ENCODE assay signal across 20 cellular contexts in the genomic region with DNA sequence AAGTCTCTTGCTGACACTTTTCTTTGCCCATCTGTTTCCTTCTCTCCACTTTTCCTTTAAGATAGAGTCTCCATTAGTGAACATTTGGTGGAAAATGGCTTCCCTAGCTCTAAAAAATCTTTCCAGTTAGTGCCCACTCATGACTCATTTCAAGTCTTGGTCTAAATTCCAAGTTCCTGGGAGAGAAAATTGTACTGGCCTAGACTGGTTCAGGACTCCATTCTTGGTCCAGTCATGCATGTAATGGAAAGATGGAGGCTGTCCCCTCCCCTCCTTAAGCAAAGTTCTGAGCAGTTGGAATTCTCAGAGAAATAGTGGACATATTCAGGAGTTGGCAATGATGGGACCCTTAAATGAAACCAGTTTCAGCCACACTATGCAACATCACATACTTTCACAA. TPM values are rescaled to one million over a fixed set of nuclear protein-coding genes. Genes with fewer than 3 reads are reported as not detected.
DNase-seq lines count a peak whose midpoint lies in the region; ATAC-seq and TF ChIP-seq lines count a peak whose summit lies in the region.
"Had no signal": no experiment of that assay in that cellular context is flagged by ENCODE, and none has a peak within 500 bp of the region (broad histone marks: within the 10 kb centered on the region; RNA-seq: fewer than 3 reads in every experiment).

No MANE protein-coding gene starts in this region.

- TF ChIP-seq CTCF in SK-N-SH (IDR thresholded peaks at IDR 0.05) (no peak), astrocyte of the spinal cord (IDR thresholded peaks at IDR 0.05; ENCODE audit: low read depth, low read length) (no peak)

- DNase-seq in SK-N-SH (no peak), astrocyte of the spinal cord (ENCODE audit: low read depth, low spot score) (peak; percentile 60), glomerular visceral epithelial cell (ENCODE audit: extremely low spot score) (peak; percentile 72), DMS53 (lab: John Stamatoyannopoulos, UW) (no peak), NCI-H1694 (lab: John Stamatoyannopoulos, UW) (no peak), left colon (no peak)
- DNase-seq in activated CD8-positive, alpha-beta memory T cell treated with anti-CD3 and anti-CD28 coated beads for 24 hours: no peak
- DNase-seq: activated CD4-positive, CD25-positive, alpha-beta regulatory T cell; activated CD8-positive, alpha-beta memory T cell treated with anti-CD3 and anti-CD28 coated beads, Interleukin-2, amount 10 ng/mL, durations not matched to agents 7 days and 5 days; activated effector memory CD4-positive, alpha-beta T cell treated with anti-CD3 and anti-CD28 coated beads, Interleukin-2, amount 50 U/mL, for 16 hours; aorta; CD4-positive, alpha-beta memory T cell; gastrocnemius medialis; NCI-H1092 treated with DMSO at 0.1 percent for 48 hours; stimulated activated CD4-positive, alpha-beta T cell treated with anti-CD3 and anti-CD28 coated beads, Interleukin-4, amount 100 ng/mL, for 1 hour; T-helper 1 cell had no signal

- intact Hi-C loops in left colon (cut with DNase I, micrococcal nuclease): no loop called here

- H3K4me3 ChIP-seq in SK-N-SH (ENCODE audit: low read depth in 2 of 2, low read length in 1 of 2): no peak overlapping the region
- no peak overlapping the region for H3K4me3 ChIP-seq in astrocyte of the spinal cord (ENCODE audit: low read depth, low read length)
- H3K4me3 ChIP-seq: gastrocnemius medialis, K562, thoracic aorta had no signal

- H3K9ac ChIP-seq in SK-N-SH: no peak overlapping the region

- no peaks in the 10 kb centered on the region for H4K20me1 ChIP-seq in SK-N-SH (ENCODE audit: insufficient read depth)

- TF ChIP-seq EP300 in SK-N-SH (IDR thresholded peaks at IDR 0.05; ENCODE audit: borderline replicate concordance in 1 of 2, low read depth in 1 of 2, low read length in 1 of 2): no peak

- in situ Hi-C loops in astrocyte of the spinal cord (cut with HindIII; ENCODE audit: low sequenced_read_pairs): no loop called here

- peak overlapping the region; percentile 74 for H2AFZ ChIP-seq in SK-N-SH (ENCODE audit: low read depth)

- H3K9me3 ChIP-seq in SK-N-SH: no peaks in the 10 kb centered on the region
- H3K9me3 ChIP-seq: gastrocnemius medialis, thoracic aorta had no signal

- peaks cover 4% of the 10 kb centered on the region for H3F3A ChIP-seq in SK-N-SH (replicated peaks; ENCODE audit: insufficient read depth)

- no peak overlapping the region for H3K4me2 ChIP-seq in SK-N-SH

- no peaks in the 10 kb centered on the region for H3K9me2 ChIP-seq in SK-N-SH

- H3K36me3 ChIP-seq in SK-N-SH (replicated peaks in 1 of 2; ENCODE audit: control insufficient read depth in 1 of 2, insufficient read depth in 2 of 2, low read length in 1 of 2): peaks cover 6 to 12% of the 10 kb centered on the region in 2 experiments
- H3K36me3 ChIP-seq: thoracic aorta had no signal

- H3K27me3 ChIP-seq in SK-N-SH (ENCODE audit: insufficient read depth): no peaks in the 10 kb centered on the region
- H3K27me3 ChIP-seq: gastrocnemius medialis had no signal

- CTCF ChIA-PET in SK-N-SH (lab: Yijun Ruan, JAX): interaction anchor here (1.1 to 1.4 kb wide), 2 partner anchors 23 to 33 kb away, joined by 3 to 4 read pairs; a partner anchor contains a TSS

- POLR2A ChIA-PET in SK-N-SH (lab: Yijun Ruan, JAX): no interaction called here

- TF ChIP-seq RAD21 in SK-N-SH (IDR thresholded peaks at IDR 0.05; ENCODE audit: low read length): no peak

- peaks cover 0 to 2% of the 10 kb centered on the region in 2 experiments; a peak in 2 of 4 replicates for H3K4me1 ChIP-seq in SK-N-SH (ENCODE audit: control insufficient read depth in 1 of 2, insufficient read depth in 2 of 2, low read depth in 1 of 2, low read length in 1 of 2)

- peaks cover 10% of the 10 kb centered on the region for H3K79me2 ChIP-seq in SK-N-SH (ENCODE audit: insufficient read depth)

- peak overlapping the region in 1 of 2 experiments; percentile 51; a peak in 2 of 4 replicates for H3K27ac ChIP-seq in SK-N-SH (ENCODE audit: low read depth in 2 of 2, low read length in 1 of 2)
- H3K27ac ChIP-seq: 22Rv1, gastrocnemius medialis, thoracic aorta had no signal

- ATAC-seq in SK-N-SH treated with all-trans-retinoic acid at 6 μM for 48 hours (no peak), left colon (no peak)
- ATAC-seq: activated CD8-positive, alpha-beta memory T cell treated with anti-CD3 and anti-CD28 coated beads, Interleukin-2, amount 10 ng/mL, durations not matched to agents 7 days and 5 days; gastrocnemius medialis; K562 had no signal

TF ChIP-seq in SK-N-SH, 30 proteins besides CTCF, POLR2A, EP300 and RAD21:
- no peak for TF ChIP-seq FOSL2 (IDR thresholded peaks at IDR 0.05; ENCODE audit: borderline replicate concordance, low read depth)
- TF ChIP-seq TAF1 (IDR thresholded peaks at IDR 0.05; ENCODE audit: borderline replicate concordance, low read depth, low read length): no peak
- TF ChIP-seq, protein P1, sequence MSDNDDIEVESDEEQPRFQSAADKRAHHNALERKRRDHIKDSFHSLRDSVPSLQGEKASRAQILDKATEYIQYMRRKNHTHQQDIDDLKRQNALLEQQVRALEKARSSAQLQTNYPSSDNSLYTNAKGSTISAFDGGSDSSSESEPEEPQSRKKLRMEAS (IDR thresholded peaks at IDR 0.05; ENCODE audit: low read depth): no peak
- TF ChIP-seq NRF1 (IDR thresholded peaks at IDR 0.05; ENCODE audit: low read depth, low read length): no peak
- TF ChIP-seq POLR2AphosphoS5 (IDR thresholded peaks at IDR 0.05; ENCODE audit: low read depth, low read length): no peak
- TF ChIP-seq JUND (IDR thresholded peaks at IDR 0.05): no peak

TF ChIP-seq in SK-N-SH treated with all-trans-retinoic acid at 6 μM for 48 hours, 23 proteins besides CTCF, POLR2A, EP300 and RAD21:
- TF ChIP-seq ZC3H10 (CRISPR knock-in tag; IDR thresholded peaks at IDR 0.05): no peak
- no peak for TF ChIP-seq GLIS3 (CRISPR knock-in tag; IDR thresholded peaks at IDR 0.05)
- TF ChIP-seq, protein P2, sequence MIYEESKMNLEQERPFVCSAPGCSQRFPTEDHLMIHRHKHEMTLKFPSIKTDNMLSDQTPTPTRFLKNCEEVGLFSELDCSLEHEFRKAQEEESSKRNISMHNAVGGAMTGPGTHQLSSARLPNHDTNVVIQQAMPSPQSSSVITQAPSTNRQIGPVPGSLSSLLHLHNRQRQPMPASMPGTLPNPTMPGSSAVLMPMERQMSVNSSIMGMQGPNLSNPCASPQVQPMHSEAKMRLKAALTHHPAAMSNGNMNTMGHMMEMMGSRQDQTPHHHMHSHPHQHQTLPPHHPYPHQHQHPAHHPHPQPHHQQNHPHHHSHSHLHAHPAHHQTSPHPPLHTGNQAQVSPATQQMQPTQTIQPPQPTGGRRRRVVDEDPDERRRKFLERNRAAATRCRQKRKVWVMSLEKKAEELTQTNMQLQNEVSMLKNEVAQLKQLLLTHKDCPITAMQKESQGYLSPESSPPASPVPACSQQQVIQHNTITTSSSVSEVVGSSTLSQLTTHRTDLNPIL (CRISPR knock-in tag; IDR thresholded peaks at IDR 0.05; ENCODE audit: low read depth): no peak
- TF ChIP-seq ZFP30 (CRISPR knock-in tag; IDR thresholded peaks at IDR 0.05): no peak
- TF ChIP-seq, protein P3, sequence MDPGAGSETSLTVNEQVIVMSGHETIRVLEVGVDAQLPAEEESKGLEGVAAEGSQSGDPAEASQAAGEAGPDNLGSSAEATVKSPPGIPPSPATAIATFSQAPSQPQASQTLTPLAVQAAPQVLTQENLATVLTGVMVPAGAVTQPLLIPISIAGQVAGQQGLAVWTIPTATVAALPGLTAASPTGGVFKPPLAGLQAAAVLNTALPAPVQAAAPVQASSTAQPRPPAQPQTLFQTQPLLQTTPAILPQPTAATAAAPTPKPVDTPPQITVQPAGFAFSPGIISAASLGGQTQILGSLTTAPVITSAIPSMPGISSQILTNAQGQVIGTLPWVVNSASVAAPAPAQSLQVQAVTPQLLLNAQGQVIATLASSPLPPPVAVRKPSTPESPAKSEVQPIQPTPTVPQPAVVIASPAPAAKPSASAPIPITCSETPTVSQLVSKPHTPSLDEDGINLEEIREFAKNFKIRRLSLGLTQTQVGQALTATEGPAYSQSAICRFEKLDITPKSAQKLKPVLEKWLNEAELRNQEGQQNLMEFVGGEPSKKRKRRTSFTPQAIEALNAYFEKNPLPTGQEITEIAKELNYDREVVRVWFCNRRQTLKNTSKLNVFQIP (CRISPR knock-in tag; IDR thresholded peaks at IDR 0.05; ENCODE audit: borderline replicate concordance, low read depth): no peak
- TF ChIP-seq TCF4 (CRISPR knock-in tag; IDR thresholded peaks at IDR 0.05; ENCODE audit: borderline replicate concordance): no peak
- TF ChIP-seq ZNF70 (CRISPR knock-in tag; IDR thresholded peaks at IDR 0.05): no peak
- TF ChIP-seq ISL1 (CRISPR knock-in tag; IDR thresholded peaks at IDR 0.05): no peak
- no peak for TF ChIP-seq PPARA (CRISPR knock-in tag; IDR thresholded peaks at IDR 0.05; ENCODE audit: borderline replicate concordance)
- no peak for TF ChIP-seq BACH2 (CRISPR knock-in tag; IDR thresholded peaks at IDR 0.05; ENCODE audit: borderline replicate concordance)
- no peak for TF ChIP-seq SNAI2 (CRISPR knock-in tag; IDR thresholded peaks at IDR 0.05)
- TF ChIP-seq, protein P4, sequence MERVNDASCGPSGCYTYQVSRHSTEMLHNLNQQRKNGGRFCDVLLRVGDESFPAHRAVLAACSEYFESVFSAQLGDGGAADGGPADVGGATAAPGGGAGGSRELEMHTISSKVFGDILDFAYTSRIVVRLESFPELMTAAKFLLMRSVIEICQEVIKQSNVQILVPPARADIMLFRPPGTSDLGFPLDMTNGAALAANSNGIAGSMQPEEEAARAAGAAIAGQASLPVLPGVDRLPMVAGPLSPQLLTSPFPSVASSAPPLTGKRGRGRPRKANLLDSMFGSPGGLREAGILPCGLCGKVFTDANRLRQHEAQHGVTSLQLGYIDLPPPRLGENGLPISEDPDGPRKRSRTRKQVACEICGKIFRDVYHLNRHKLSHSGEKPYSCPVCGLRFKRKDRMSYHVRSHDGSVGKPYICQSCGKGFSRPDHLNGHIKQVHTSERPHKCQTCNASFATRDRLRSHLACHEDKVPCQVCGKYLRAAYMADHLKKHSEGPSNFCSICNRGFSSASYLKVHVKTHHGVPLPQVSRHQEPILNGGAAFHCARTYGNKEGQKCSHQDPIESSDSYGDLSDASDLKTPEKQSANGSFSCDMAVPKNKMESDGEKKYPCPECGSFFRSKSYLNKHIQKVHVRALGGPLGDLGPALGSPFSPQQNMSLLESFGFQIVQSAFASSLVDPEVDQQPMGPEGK (CRISPR knock-in tag; IDR thresholded peaks at IDR 0.05; ENCODE audit: borderline replicate concordance): no peak
- TF ChIP-seq CSDC2 (CRISPR knock-in tag; IDR thresholded peaks at IDR 0.05): no peak

RNA-seq across cellular contexts. Expression of a gene that starts 3.8 kb away (rescaled TPM):
- polyA plus RNA-seq in SK-N-SH (2012; rRNA removed): 59.5 and 75.0 TPM in 2 replicates
- 56.7 and 58.2 TPM in 2 replicates for polyA plus RNA-seq in SK-N-SH (2012; cell fraction: cytosol; rRNA removed)
- polyA plus RNA-seq in SK-N-SH (2012; cell fraction: nucleus; rRNA removed): 45.0 and 71.3 TPM in 2 replicates
- total RNA-seq in left colon: 100 to 1,000 TPM; 123 to 177 TPM

RNA-seq across cellular contexts. Expression of a gene that starts 33.4 kb away (rescaled TPM):
- 39.5 and 59.4 TPM in 2 replicates for polyA plus RNA-seq in SK-N-SH (2012; rRNA removed)
- polyA plus RNA-seq in SK-N-SH (2012; cell fraction: cytosol; rRNA removed): 41.6 and 47.7 TPM in 2 replicates
- 42.2 and 50.0 TPM in 2 replicates for polyA plus RNA-seq in SK-N-SH (2012; cell fraction: nucleus; rRNA removed)
- 10 to 100 TPM; 26.6 to 29.6 TPM for total RNA-seq in left colon

Comparison
In these comparisons a context has a peak if more than half of its experiments do, and no peak if none do; other contexts are left out.
1. DNase-seq: peak in astrocyte of the spinal cord (single experiment) and glomerular visceral epithelial cell (single experiment); none in SK-N-SH (single experiment), DMS53 (single experiment), activated CD8-positive, alpha-beta memory T cell treated with anti-CD3 and anti-CD28 coated beads for 24 hours (single experiment), NCI-H1694 (single experiment) and left colon (0 of 2).